23 cellular contexts compared by ENCODE assay signal in the genomic region with DNA sequence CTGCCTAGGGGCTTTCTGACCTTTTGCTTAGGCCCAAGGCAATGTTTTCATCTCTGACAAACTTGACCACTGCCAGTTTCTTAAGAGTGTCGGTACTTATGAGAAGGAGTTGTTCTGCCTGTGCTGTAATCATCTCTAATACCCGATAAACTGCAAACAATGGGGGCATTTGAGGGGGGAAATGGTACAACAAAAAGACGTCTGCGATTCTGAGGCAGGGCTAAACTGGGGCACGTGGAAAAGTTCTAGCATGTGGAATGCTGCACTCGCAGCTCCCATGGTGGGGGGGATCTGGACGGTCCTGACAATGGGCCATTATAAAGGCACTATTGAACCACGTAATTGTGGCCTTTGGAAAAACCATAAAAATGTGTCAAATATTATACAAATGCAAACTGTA.
DNase-seq lines count a peak whose midpoint lies in the region; ATAC-seq and TF ChIP-seq lines count a peak whose summit lies in the region.
"Had no signal": no experiment of that assay in that cellular context is flagged by ENCODE, and none has a peak within 500 bp of the region (broad histone marks: within the 10 kb centered on the region; RNA-seq: fewer than 3 reads in every experiment).

No MANE protein-coding gene starts in this region.

- POLR2A ChIA-PET in OCI-LY7 (lab: Charles Lee): no interaction called here

- intact Hi-C loops in right cardiac atrium (cut with DNase I): no loop called here
- intact Hi-C loops in sciatic nerve (cut with DNase I): no loop called here
- intact Hi-C loops in OCI-LY7 (cut with micrococcal nuclease; ENCODE audit: unreplicated experiment): no loop called here
- intact Hi-C loops in posterior vena cava (cut with DNase I): no loop called here

- H3K79me2 ChIP-seq in OCI-LY7 (ENCODE audit: insufficient read depth, low read depth, low read length): no peaks in the 10 kb centered on the region

- H3K36me3 Mint-ChIP-seq in activated naive CD8-positive, alpha-beta T cell treated with anti-CD3 and anti-CD28 coated beads for 36 hours: no peaks in the 10 kb centered on the region
- H3K36me3 Mint-ChIP-seq: CD4-positive, alpha-beta memory T cell had no signal

- no peaks in the 10 kb centered on the region for H4K20me1 ChIP-seq in OCI-LY7 (ENCODE audit: insufficient read depth, low read length)

- no peaks in the 10 kb centered on the region for H3K9me2 ChIP-seq in OCI-LY7 (ENCODE audit: insufficient read depth, low read length)

- H3K9me3 ChIP-seq in cardiac muscle cell (ENCODE audit: low read depth) (no peaks in the 10 kb centered on the region), right cardiac atrium (ENCODE audit: control insufficient read depth, low read length) (no peaks in the 10 kb centered on the region), OCI-LY7 (ENCODE audit: low read length) (no peaks in the 10 kb centered on the region)
- H3K9me3 ChIP-seq: BLaER1 treated with 17β-estradiol and CSF1 and Interleukin-3, amounts not matched to agents 10 nM and 100 nM had no signal

- DNase-seq in cardiac muscle cell (ENCODE audit: low read depth in 1 of 2, low spot score in 1 of 2) (no peak), right cardiac atrium (no peak), hippocampal formation (lab: John Stamatoyannopoulos, UW) (peak; percentile 23 to 54), sciatic nerve (ENCODE audit: low spot score) (no peak), OCI-LY7 (ENCODE audit: low spot score) (no peak), posterior vena cava (ENCODE audit: low spot score) (no peak)
- DNase-seq in activated naive CD8-positive, alpha-beta T cell treated with anti-CD3 and anti-CD28 coated beads for 36 hours: no peak
- DNase-seq: ACHN; CD4-positive, alpha-beta memory T cell; DND-41; H7; NCI-H1105; NCI-H2081; NCI-H2171 treated with DMSO at 0.1 percent for 48 hours; NCI-H524 treated with DMSO at 0.1 percent for 48 hours had no signal

- no peaks in the 10 kb centered on the region for H3K4me1 Mint-ChIP-seq in activated naive CD8-positive, alpha-beta T cell treated with anti-CD3 and anti-CD28 coated beads for 36 hours
- H3K4me1 Mint-ChIP-seq: CD4-positive, alpha-beta memory T cell had no signal

- no peaks in the 10 kb centered on the region for H3K27me3 ChIP-seq in cardiac muscle cell
- H3K27me3 ChIP-seq in right cardiac atrium (ENCODE audit: control insufficient read depth, insufficient read depth): no peaks in the 10 kb centered on the region
- H3K27me3 ChIP-seq: BLaER1 treated with 17β-estradiol and CSF1 and Interleukin-3, amounts not matched to agents 10 nM and 100 nM had no signal

- TF ChIP-seq CTCF in cardiac muscle cell (IDR thresholded peaks at IDR 0.05; ENCODE audit: low read depth, low read length) (no peak), OCI-LY7 (conservative IDR thresholded peaks at IDR 0.05; ENCODE audit: low read length) (no peak)

- H3K9me3 Mint-ChIP-seq in activated naive CD8-positive, alpha-beta T cell treated with anti-CD3 and anti-CD28 coated beads for 36 hours: no peaks in the 10 kb centered on the region

- H3K4me1 ChIP-seq in cardiac muscle cell (ENCODE audit: low read depth) (peaks cover 11% of the 10 kb centered on the region), right cardiac atrium (ENCODE audit: control insufficient read depth, insufficient read depth, low read length) (peaks cover 11% of the 10 kb centered on the region), OCI-LY7 (ENCODE audit: insufficient read depth, low read length, poor library complexity, severe bottlenecking) (no peaks in the 10 kb centered on the region)

- H2AFZ ChIP-seq in OCI-LY7 (ENCODE audit: low read length): no peak overlapping the region

- H3K36me3 ChIP-seq in cardiac muscle cell: no peaks in the 10 kb centered on the region
- H3K36me3 ChIP-seq in OCI-LY7 (ENCODE audit: insufficient read depth, low read length): no peaks in the 10 kb centered on the region

- BruUV-seq in OCI-LY7 (replicated peaks; lab: Mats Ljungman, UMichigan): no TSS peak

- H3K27me3 Mint-ChIP-seq in activated naive CD8-positive, alpha-beta T cell treated with anti-CD3 and anti-CD28 coated beads for 36 hours: no peaks in the 10 kb centered on the region
- H3K27me3 Mint-ChIP-seq: CD4-positive, alpha-beta memory T cell had no signal

- H3K4me2 ChIP-seq in OCI-LY7 (ENCODE audit: low read length): no peak overlapping the region
- H3K4me2 ChIP-seq: BLaER1 treated with 17β-estradiol and CSF1 and Interleukin-3, amounts not matched to agents 10 nM and 100 nM; KMS-11 had no signal

- H3K4me3 ChIP-seq in cardiac muscle cell: no peak overlapping the region
- H3K4me3 ChIP-seq in right cardiac atrium (ENCODE audit: low read length): no peak overlapping the region
- H3K4me3 ChIP-seq in OCI-LY7 (ENCODE audit: low read depth, low read length, poor library complexity, severe bottlenecking): no peak overlapping the region
- H3K4me3 ChIP-seq: BLaER1 treated with 17β-estradiol and CSF1 and Interleukin-3, amounts not matched to agents 10 nM and 100 nM; GM12878 had no signal

- no peak overlapping the region for H3K4me3 Mint-ChIP-seq in activated naive CD8-positive, alpha-beta T cell treated with anti-CD3 and anti-CD28 coated beads for 36 hours
- H3K4me3 Mint-ChIP-seq: CD4-positive, alpha-beta memory T cell had no signal

- no peak for ATAC-seq in right cardiac atrium
- ATAC-seq in sciatic nerve: peak; percentile 83
- ATAC-seq in HG03095 (IDR thresholded peaks at IDR 0.05; ENCODE audit: unreplicated experiment): no peak
- ATAC-seq: GM12878, HepG2, Right ventricle myocardium inferior had no signal

- 75% methylated on average over 8 of the region's 8 CpGs for WGBS in right cardiac atrium

- no peak overlapping the region for H3K27ac Mint-ChIP-seq in activated naive CD8-positive, alpha-beta T cell treated with anti-CD3 and anti-CD28 coated beads for 36 hours
- H3K27ac Mint-ChIP-seq: CD4-positive, alpha-beta memory T cell had no signal

- H3K27ac ChIP-seq in cardiac muscle cell (peak overlapping the region; percentile 9), right cardiac atrium (ENCODE audit: low read length) (no peak overlapping the region), OCI-LY7 (ENCODE audit: low read depth, low read length, poor library complexity, severe bottlenecking) (no peak overlapping the region)
- H3K27ac ChIP-seq: 22Rv1; BLaER1 treated with 17β-estradiol and CSF1 and Interleukin-3, amounts not matched to agents 10 nM and 100 nM; HL-60; KMS-11 had no signal

- CTCF ChIA-PET in OCI-LY7 (lab: Charles Lee; ENCODE audit: unreplicated experiment): no interaction called here

Comparison
In these comparisons a context has a peak if more than half of its experiments do, and no peak if none do; other contexts are left out.
1. DNase-seq: peak in hippocampal formation (2 of 2); none in cardiac muscle cell (0 of 2), right cardiac atrium (0 of 3), sciatic nerve (single experiment), OCI-LY7 (single experiment), posterior vena cava (single experiment) and activated naive CD8-positive, alpha-beta T cell treated with anti-CD3 and anti-CD28 coated beads for 36 hours (single experiment).